ENCODE assay signal across 1 cellular context in the genomic region with DNA sequence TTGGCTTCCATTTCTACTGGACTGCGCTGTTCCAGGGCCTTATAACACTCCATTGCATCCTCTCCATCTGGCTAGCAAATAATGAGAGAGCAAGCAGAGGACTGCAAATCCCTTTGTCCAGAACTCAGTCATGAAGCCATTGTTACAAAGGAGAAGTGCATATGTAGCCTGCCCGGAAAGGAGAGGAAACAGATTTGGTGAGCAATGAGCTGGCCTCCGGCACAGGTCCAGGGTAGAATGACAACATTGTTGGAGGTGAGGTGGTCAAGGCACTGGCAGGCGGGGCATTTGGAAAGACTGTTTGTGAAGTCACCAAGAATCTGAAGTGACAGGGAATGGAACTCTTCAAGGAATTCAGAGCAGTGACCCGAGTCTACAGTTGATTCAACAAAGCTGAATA.
TF ChIP-seq lines count a peak whose summit lies in the region.

No MANE protein-coding gene starts in this region.

TF ChIP-seq in WTC11, 78 proteins besides CTCF, POLR2A, EP300 and RAD21 (continued from another document):
- TF ChIP-seq IRF1 (CRISPR knock-in tag; IDR thresholded peaks at IDR 0.05) (no peak), KAT7 (CRISPR knock-in tag; IDR thresholded peaks at IDR 0.05; ENCODE audit: borderline replicate concordance) (no peak), ZNF281 (CRISPR knock-in tag; IDR thresholded peaks at IDR 0.05) (no peak)
